In the genomic region with DNA sequence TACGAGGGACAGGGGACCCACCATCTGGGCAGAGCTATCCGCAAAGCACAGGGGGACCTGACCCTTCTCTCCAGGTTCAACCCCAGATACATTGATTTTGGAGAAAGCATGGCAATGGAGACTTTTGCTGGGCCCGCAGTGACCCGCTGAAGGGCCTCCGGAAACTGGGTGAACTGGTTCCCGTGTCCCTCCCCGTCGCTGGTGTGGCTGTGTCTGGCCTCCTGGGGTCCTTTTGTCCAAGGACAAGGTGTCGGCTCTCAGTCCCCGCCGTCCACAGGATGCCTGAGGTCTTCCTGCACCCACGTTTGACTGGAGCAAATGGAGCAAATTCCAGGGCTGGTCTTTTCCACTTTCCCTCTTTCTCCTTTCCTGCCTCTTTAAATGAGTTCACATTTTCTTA, we compare ENCODE assay signal across 21 cellular contexts.
DNase-seq lines count a peak whose midpoint lies in the region; ATAC-seq and TF ChIP-seq lines count a peak whose summit lies in the region.
"Had no signal": no experiment of that assay in that cellular context is flagged by ENCODE, and none has a peak within 500 bp of the region (broad histone marks: within the 10 kb centered on the region; RNA-seq: fewer than 3 reads in every experiment).

No MANE protein-coding gene starts in this region.

- peaks cover 56% of the 10 kb centered on the region for H3K4me1 Mint-ChIP-seq in neural progenitor cell
- H3K4me1 Mint-ChIP-seq: B cell had no signal

- H3K27me3 Mint-ChIP-seq in neural progenitor cell (ENCODE audit: insufficient read depth, low read depth) = peaks cover 14% of the 10 kb centered on the region

- CTCF ChIA-PET in PC-3 (lab: Charles Lee) = no interaction called here

- H3K4me3 Mint-ChIP-seq in neural progenitor cell = no peak overlapping the region
- H3K4me3 Mint-ChIP-seq: B cell; CD4-positive, alpha-beta T cell; HFFc6 had no signal

- H3K27ac Mint-ChIP-seq in neural progenitor cell = peak overlapping the region; percentile 99
- H3K27ac Mint-ChIP-seq: B cell; CD4-positive, alpha-beta T cell; HFFc6 had no signal

- H3K36me3 ChIP-seq in BLaER1 treated with 17β-estradiol and CSF1 and Interleukin-3, amounts not matched to agents 10 nM and 100 nM = no peaks in the 10 kb centered on the region
- H3K36me3 ChIP-seq in PC-3 (ENCODE audit: low read depth, low read length) (no peaks in the 10 kb centered on the region), neural progenitor cell (no peaks in the 10 kb centered on the region)

- intact Hi-C loops in PC-3 (cut with micrococcal nuclease) = no loop called here

- H3F3A ChIP-seq in PC-3 (ENCODE audit: low read length, unreplicated experiment) (no peaks in the 10 kb centered on the region), neural progenitor cell (ENCODE audit: low read depth) (peaks cover 34% of the 10 kb centered on the region)

- TF ChIP-seq CTCF in PC-3 (conservative IDR thresholded peaks at IDR 0.05; ENCODE audit: low read depth, low read length) = no peak
- no peak for TF ChIP-seq CTCF in neural progenitor cell (IDR thresholded peaks at IDR 0.05)

- H3K36me3 Mint-ChIP-seq in neural progenitor cell = peaks cover 2% of the 10 kb centered on the region

- H3K27ac ChIP-seq in BLaER1 treated with 17β-estradiol and CSF1 and Interleukin-3, amounts not matched to agents 10 nM and 100 nM = no peak overlapping the region
- H3K27ac ChIP-seq in PC-3 (ENCODE audit: low read length) = no peak overlapping the region
- no peak overlapping the region for H3K27ac ChIP-seq in neural progenitor cell
- H3K27ac ChIP-seq: C4-2B, GM23248 had no signal

- ATAC-seq in PC-3 (no peak), GM19452 (IDR thresholded peaks at IDR 0.05; ENCODE audit: unreplicated experiment) (no peak)
- ATAC-seq: HCT116, K562 had no signal

- H3K4me2 ChIP-seq in BLaER1 treated with 17β-estradiol and CSF1 and Interleukin-3, amounts not matched to agents 10 nM and 100 nM = peak overlapping the region in 10 of 11 experiments; percentile 2 to 57 (median 28); a peak in 14 of 22 replicates
- H3K4me2 ChIP-seq in PC-3 (ENCODE audit: low read length) (peak overlapping the region; percentile 18; the same call in 1 of the 2 replicates), neural progenitor cell (no peak overlapping the region)

- BruUV-seq in PC-3 (replicated peaks; lab: Mats Ljungman, UMichigan) = no TSS peak

- H3K4me3 ChIP-seq in BLaER1 treated with 17β-estradiol and CSF1 and Interleukin-3, amounts not matched to agents 10 nM and 100 nM = no peak overlapping the region
- H3K4me3 ChIP-seq in PC-3 (ENCODE audit: low read length) = no peak overlapping the region
- H3K4me3 ChIP-seq in neural progenitor cell = no peak overlapping the region
- H3K4me3 ChIP-seq: GM23248, K562 had no signal

- peaks cover 8 to 18% (median 12%) of the 10 kb centered on the region in 10 experiments; a peak in 17 of 20 replicates for H3K4me1 ChIP-seq in BLaER1 treated with 17β-estradiol and CSF1 and Interleukin-3, amounts not matched to agents 10 nM and 100 nM
- H3K4me1 ChIP-seq in PC-3 (ENCODE audit: insufficient read depth, low read length) = 0 out of 2 replicates have a peak, but pooled peaks cover 5% of the 10 kb centered on the region
- H3K4me1 ChIP-seq in neural progenitor cell = peaks cover 37% of the 10 kb centered on the region

- peaks cover 0 to 57% (median 5%) of the 10 kb centered on the region in 11 experiments; a peak in 10 of 22 replicates for H4K20me1 ChIP-seq in BLaER1 treated with 17β-estradiol and CSF1 and Interleukin-3, amounts not matched to agents 10 nM and 100 nM
- H4K20me1 ChIP-seq in PC-3 (ENCODE audit: low read length) = no peaks in the 10 kb centered on the region
- peaks cover 17% of the 10 kb centered on the region for H4K20me1 ChIP-seq in neural progenitor cell (ENCODE audit: low read depth)

- H3K9me3 Mint-ChIP-seq in neural progenitor cell = no peaks in the 10 kb centered on the region
- H3K9me3 Mint-ChIP-seq: CD4-positive, alpha-beta T cell had no signal

- H3K9ac ChIP-seq in BLaER1 treated with 17β-estradiol and CSF1 and Interleukin-3, amounts not matched to agents 10 nM and 100 nM = no peak overlapping the region
- H3K9ac ChIP-seq in PC-3 (ENCODE audit: low read length) (no peak overlapping the region), neural progenitor cell (no peak overlapping the region)
- H3K9ac ChIP-seq: GM23248 had no signal

- no peaks in the 10 kb centered on the region for H3K9me3 ChIP-seq in BLaER1 treated with 17β-estradiol and CSF1 and Interleukin-3, amounts not matched to agents 10 nM and 100 nM (replicated peaks in 1 of 11)
- no peaks in the 10 kb centered on the region for H3K9me3 ChIP-seq in PC-3 (ENCODE audit: low read length)
- no peaks in the 10 kb centered on the region for H3K9me3 ChIP-seq in neural progenitor cell (ENCODE audit: low read depth)
- H3K9me3 ChIP-seq: Caco-2 had no signal

- POLR2A ChIA-PET in PC-3 (lab: Charles Lee; ENCODE audit: unreplicated experiment) = no interaction called here

- no peak overlapping the region for H2AFZ ChIP-seq in PC-3 (ENCODE audit: low read length)
- H2AFZ ChIP-seq in neural progenitor cell (replicated peaks) = no peak overlapping the region
- H2AFZ ChIP-seq: GM23248 had no signal

- H3K9me2 ChIP-seq in PC-3 (replicated peaks; ENCODE audit: low read length) = no peaks in the 10 kb centered on the region

- H3K79me2 ChIP-seq in PC-3 (ENCODE audit: low read length) (no peaks in the 10 kb centered on the region), neural progenitor cell (ENCODE audit: low read depth) (no peaks in the 10 kb centered on the region)

- DNase-seq in PC-3 = no peak
- DNase-seq in neural progenitor cell (ENCODE audit: low spot score) = no peak
- peak; percentile 6 for DNase-seq in retina
- DNase-seq in activated naive CD4-positive, alpha-beta T cell treated with anti-CD3 and anti-CD28 coated beads, Interleukin-2, amount 50 U/mL, for 16 hours = no peak
- DNase-seq in activated effector memory CD4-positive, alpha-beta T cell treated with Interleukin-2 at 50 U/mL for 16 hours = no peak
- DNase-seq in activated T-cell treated with anti-CD3 and anti-CD28 coated beads, Interleukin-2, amount 50 U/mL, for 1 hour = no peak
- DNase-seq: CD4-positive, alpha-beta T cell; DMS153; DMS79; GF-D8; H7; HFFc6; IMR-90 had no signal

- peaks cover 51 to 99% (median 95%) of the 10 kb centered on the region in 11 experiments for H3K27me3 ChIP-seq in BLaER1 treated with 17β-estradiol and CSF1 and Interleukin-3, amounts not matched to agents 10 nM and 100 nM
- H3K27me3 ChIP-seq in PC-3 (ENCODE audit: low read length) = peaks cover 99% of the 10 kb centered on the region
- H3K27me3 ChIP-seq in neural progenitor cell = peaks cover 21% of the 10 kb centered on the region
